8 cellular contexts compared by ENCODE assay signal in the genomic region with DNA sequence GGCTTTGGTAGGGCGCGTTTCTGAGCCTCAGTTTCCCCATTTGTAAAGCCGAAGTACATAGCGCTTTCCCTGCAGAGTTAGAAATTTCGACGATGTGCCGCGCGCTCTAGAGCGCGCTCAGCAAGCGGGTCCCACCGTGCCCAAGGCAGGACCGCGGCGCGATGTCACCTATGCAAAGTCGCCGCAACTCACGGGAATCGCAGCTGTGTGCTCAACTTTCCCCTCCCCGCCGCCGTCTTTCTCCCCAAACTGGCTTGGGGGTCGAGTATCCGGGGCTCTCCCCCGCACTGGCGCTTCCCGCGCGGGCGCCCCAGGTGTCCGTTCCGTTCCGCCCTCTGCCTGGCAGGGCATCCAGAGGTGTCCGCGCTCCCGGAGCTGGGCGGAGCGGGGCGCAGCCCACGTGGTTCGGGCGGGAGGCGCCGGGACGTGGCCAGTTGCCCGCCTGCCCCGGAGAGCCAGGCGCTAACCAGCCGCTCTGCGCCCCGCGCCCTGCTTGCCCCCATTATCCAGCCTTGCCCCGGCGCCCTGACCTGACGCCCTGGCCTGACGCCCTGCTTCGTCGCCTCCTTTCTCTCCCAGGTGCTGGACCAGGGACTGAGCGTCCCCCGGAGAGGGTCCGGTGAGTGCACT. TPM values are rescaled to one million over a fixed set of nuclear protein-coding genes. Genes with fewer than 3 reads are reported as not detected.
DNase-seq lines count a peak whose midpoint lies in the region; ATAC-seq and TF ChIP-seq lines count a peak whose summit lies in the region.

A gene with protein sequence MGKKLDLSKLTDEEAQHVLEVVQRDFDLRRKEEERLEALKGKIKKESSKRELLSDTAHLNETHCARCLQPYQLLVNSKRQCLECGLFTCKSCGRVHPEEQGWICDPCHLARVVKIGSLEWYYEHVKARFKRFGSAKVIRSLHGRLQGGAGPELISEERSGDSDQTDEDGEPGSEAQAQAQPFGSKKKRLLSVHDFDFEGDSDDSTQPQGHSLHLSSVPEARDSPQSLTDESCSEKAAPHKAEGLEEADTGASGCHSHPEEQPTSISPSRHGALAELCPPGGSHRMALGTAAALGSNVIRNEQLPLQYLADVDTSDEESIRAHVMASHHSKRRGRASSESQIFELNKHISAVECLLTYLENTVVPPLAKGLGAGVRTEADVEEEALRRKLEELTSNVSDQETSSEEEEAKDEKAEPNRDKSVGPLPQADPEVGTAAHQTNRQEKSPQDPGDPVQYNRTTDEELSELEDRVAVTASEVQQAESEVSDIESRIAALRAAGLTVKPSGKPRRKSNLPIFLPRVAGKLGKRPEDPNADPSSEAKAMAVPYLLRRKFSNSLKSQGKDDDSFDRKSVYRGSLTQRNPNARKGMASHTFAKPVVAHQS (plus strand): TSS at position 433 of the 630 bp plus-strand sequence. CDS start 6,176 bp downstream, outside the sequence.

- H3K36me3 ChIP-seq in ectodermal cell (ENCODE audit: control insufficient read depth, insufficient read depth, low read length) (no peaks in the 10 kb centered on the region), lung (ENCODE audit: control insufficient read depth in 2 of 2, insufficient read depth in 2 of 2, low read length in 2 of 2) (no peaks in the 10 kb centered on the region)

- H3K9me3 ChIP-seq in ectodermal cell (ENCODE audit: control insufficient read depth, low read length) (no peaks in the 10 kb centered on the region), lung (ENCODE audit: control insufficient read depth in 2 of 2, insufficient read depth in 1 of 2, low read length in 1 of 2) (peaks cover 0 to 10% of the 10 kb centered on the region in 2 donors)

- no peak for TF ChIP-seq CTCF in lung (IDR thresholded peaks at IDR 0.05; ENCODE audit: control extremely low read depth, extremely low read depth)

- H3K27me3 ChIP-seq in ectodermal cell (ENCODE audit: control insufficient read depth, insufficient read depth, low read length, poor library complexity, severe bottlenecking) (peaks cover 75% of the 10 kb centered on the region), lung (ENCODE audit: control insufficient read depth, insufficient read depth) (no peaks in the 10 kb centered on the region)

- 1% methylated on average over 63 of the region's 63 CpGs for whole genome bisulfite sequencing in ectodermal cell, 2 experiments
- WGBS in lung, 2 donors: 1 to 3% methylated on average over 43 to 63 of the region's 63 CpGs

- H3K27ac ChIP-seq in ectodermal cell (ENCODE audit: insufficient read depth, low read depth, low read length, poor library complexity, severe bottlenecking) (no peak within 1 kb of the TSS), lung (ENCODE audit: low read depth in 1 of 2, low read length in 1 of 2) (peak within 1 kb of the TSS; percentile 43 to 92)

- peak; percentile 63 for ATAC-seq in lung (ENCODE audit: insufficient read depth, low FRiP score)
- no peak for ATAC-seq in HG03108 (IDR thresholded peaks at IDR 0.05; ENCODE audit: unreplicated experiment)
- no peak for ATAC-seq in GM21786 (IDR thresholded peaks at IDR 0.05; ENCODE audit: unreplicated experiment)
- ATAC-seq in HG03469 (IDR thresholded peaks at IDR 0.05; ENCODE audit: unreplicated experiment): no peak

- H3K4me3 ChIP-seq in ectodermal cell (ENCODE audit: insufficient read depth, low read depth, low read length) (peak within 1 kb of the TSS; percentile 5), lung (peak within 1 kb of the TSS; percentile 52)

- H3K4me1 ChIP-seq in ectodermal cell (ENCODE audit: control insufficient read depth, insufficient read depth, low read length): peaks cover 16% of the 10 kb centered on the region
- H3K4me1 ChIP-seq in lung (ENCODE audit: control insufficient read depth in 2 of 2, insufficient read depth in 2 of 2, low read length in 2 of 2): peaks cover 6 to 25% of the 10 kb centered on the region in 2 donors

- DNase-seq in DMS 273 (lab: John Stamatoyannopoulos, UW; ENCODE audit: unreplicated experiment) (peak; percentile 47), DMS 273 treated with DMSO at 0.1 percent for 48 hours (lab: John Stamatoyannopoulos, UW) (no peak), lung (ENCODE audit: low spot score) (peak; percentile 78), ureter (ENCODE audit: low spot score) (peak; percentile 72)

RNA-seq across cellular contexts. Expression of the gene that starts here (rescaled TPM):
- 0.74 TPM for polyA plus RNA-seq in ectodermal cell (2013, experiment 1 of 4)
- 0.46 TPM for polyA plus RNA-seq in ectodermal cell (2013, experiment 2 of 4)
- polyA plus RNA-seq in ectodermal cell (2013, experiment 3 of 4): 1.0 TPM
- 0.81 TPM for polyA plus RNA-seq in ectodermal cell (2013, experiment 4 of 4)
- 100 to 1,000 TPM; 154 to 295 TPM for total RNA-seq in lung
- polyA plus RNA-seq in lung: 100 to 1,000 TPM in 1 of 2 donors, 10 to 100 TPM in 1; 71.0 to 230 TPM
- total RNA-seq in ureter: 236 TPM
